ENCODE assay signal across 29 cellular contexts in the genomic region with DNA sequence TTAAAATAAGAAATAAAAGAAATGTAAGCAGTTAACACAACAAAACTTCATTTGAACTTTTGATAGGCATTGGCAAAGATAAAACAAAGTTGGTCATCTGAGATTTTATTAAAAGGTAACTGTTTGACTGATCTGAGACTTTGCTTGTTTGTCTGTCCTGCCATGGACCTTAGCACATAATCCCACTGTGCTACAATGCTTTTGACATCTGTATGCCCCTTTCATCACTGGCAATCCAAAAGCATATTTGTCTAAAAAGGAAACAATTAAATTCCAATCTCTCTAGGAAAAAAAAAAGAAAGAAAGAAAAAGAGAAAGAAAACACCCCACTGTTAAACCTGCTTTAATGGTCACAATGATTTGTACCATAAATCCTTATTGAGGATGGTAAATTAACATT.
"Had no signal": no experiment of that assay in that cellular context is flagged by ENCODE, and none has a peak within 500 bp of the region (broad histone marks: within the 10 kb centered on the region; RNA-seq: fewer than 3 reads in every experiment).

No MANE protein-coding gene starts in this region.

- H3K4me3 Mint-ChIP-seq: naive thymus-derived CD8-positive, alpha-beta T cell; nephron; neural crest cell; stimulated activated memory B cell treated with anti-CD40 and anti-IgM and Interleukin-4, amounts not matched to agents 10 μg/mL and 1 μg/mL and 100 μg/mL, for 72 hours; stimulated activated naive CD8-positive, alpha-beta T cell treated with anti-CD3 and anti-CD28 coated beads, Interleukin-15, amount 100 ng/mL, for 72 hours; type B pancreatic cell had no signal

- H3K36me3 ChIP-seq: left lung, lower lobe of right lung, pancreas, prostate gland, sigmoid colon, tibial nerve, uterus had no signal

- H3K4me1 ChIP-seq: left lung, lower lobe of right lung, pancreas, prostate gland, sigmoid colon, tibial nerve, uterus had no signal

- H3K4me3 ChIP-seq: left lung, lower lobe of right lung, pancreas, prostate gland, sigmoid colon, smooth muscle cell, tibial nerve, uterus had no signal

- H3K27me3 ChIP-seq: left lung, sigmoid colon, tibial nerve, uterus had no signal

- H3K36me3 Mint-ChIP-seq: naive thymus-derived CD8-positive, alpha-beta T cell; stimulated activated memory B cell treated with anti-CD40 and anti-IgM and Interleukin-4, amounts not matched to agents 10 μg/mL and 1 μg/mL and 100 μg/mL, for 72 hours; type B pancreatic cell had no signal

- H3K9me3 Mint-ChIP-seq: naive thymus-derived CD8-positive, alpha-beta T cell; nephron; neural crest cell; stimulated activated memory B cell treated with anti-CD40 and anti-IgM and Interleukin-4, amounts not matched to agents 10 μg/mL and 1 μg/mL and 100 μg/mL, for 72 hours; stimulated activated naive CD8-positive, alpha-beta T cell treated with anti-CD3 and anti-CD28 coated beads, Interleukin-15, amount 100 ng/mL, for 72 hours; type B pancreatic cell had no signal

- H3K4me2 ChIP-seq: smooth muscle cell had no signal

- H3K9me3 ChIP-seq: left lung, lower lobe of right lung, pancreas, prostate gland, sigmoid colon, tibial nerve, uterus had no signal

- DNase-seq: hippocampal formation; kidney; left colon; left lung; lower lobe of right lung; mammary epithelial cell; mesenchymal stem cell; naive thymus-derived CD8-positive, alpha-beta T cell; nucleus accumbens; pancreas; posterior cingulate gyrus; retina; right cardiac atrium; sigmoid colon; stimulated activated CD4-positive, alpha-beta T cell treated with anti-CD3 and anti-CD28 coated beads, Interleukin-1b, Interleukin-23, amount 100 ng/mL, for 48 hours; stimulated activated CD4-positive, alpha-beta T cell treated with anti-CD3 and anti-CD28 coated beads, Interleukin-2, amount 100 ng/mL, for 48 hours; stimulated activated CD4-positive, alpha-beta T cell treated with anti-CD3 and anti-CD28 coated beads, Interleukin-4, amount 100 ng/mL, for 4 hours; stimulated activated CD8-positive, alpha-beta memory T cell treated with anti-CD3 and anti-CD28 coated beads, Interleukin-4, amount 100 ng/mL, for 48 hours; stimulated activated naive CD4-positive, alpha-beta T cell treated with Interleukin-2 at 50 U/mL for 16 hours; stimulated activated naive CD8-positive, alpha-beta T cell treated with anti-CD3 and anti-CD28 coated beads, Interleukin-15, amount 100 ng/mL, for 72 hours; substantia nigra; uterus had no signal

- H3K27ac ChIP-seq: left lung, lower lobe of right lung, pancreas, prostate gland, sigmoid colon, tibial nerve, uterus had no signal

- H3K27me3 Mint-ChIP-seq: naive thymus-derived CD8-positive, alpha-beta T cell; stimulated activated memory B cell treated with anti-CD40 and anti-IgM and Interleukin-4, amounts not matched to agents 10 μg/mL and 1 μg/mL and 100 μg/mL, for 72 hours; stimulated activated naive CD8-positive, alpha-beta T cell treated with anti-CD3 and anti-CD28 coated beads, Interleukin-15, amount 100 ng/mL, for 72 hours; type B pancreatic cell had no signal

- H3K4me1 Mint-ChIP-seq: naive thymus-derived CD8-positive, alpha-beta T cell; stimulated activated memory B cell treated with anti-CD40 and anti-IgM and Interleukin-4, amounts not matched to agents 10 μg/mL and 1 μg/mL and 100 μg/mL, for 72 hours; stimulated activated naive CD8-positive, alpha-beta T cell treated with anti-CD3 and anti-CD28 coated beads, Interleukin-15, amount 100 ng/mL, for 72 hours had no signal

- ATAC-seq: left colon; left lung; lower lobe of right lung; naive thymus-derived CD8-positive, alpha-beta T cell; pancreas; right cardiac atrium; stimulated activated memory B cell treated with anti-CD40 and anti-IgM and Interleukin-4, amounts not matched to agents 10 μg/mL and 1 μg/mL and 100 μg/mL, for 72 hours; stimulated activated naive CD8-positive, alpha-beta T cell treated with anti-CD3 and anti-CD28 coated beads, Interleukin-15, amount 100 ng/mL, for 72 hours had no signal

- H3K27ac Mint-ChIP-seq: naive thymus-derived CD8-positive, alpha-beta T cell; nephron; stimulated activated memory B cell treated with anti-CD40 and anti-IgM and Interleukin-4, amounts not matched to agents 10 μg/mL and 1 μg/mL and 100 μg/mL, for 72 hours; stimulated activated naive CD8-positive, alpha-beta T cell treated with anti-CD3 and anti-CD28 coated beads, Interleukin-15, amount 100 ng/mL, for 72 hours; type B pancreatic cell had no signal
